ENCODE assay signal across 1 cellular context in the genomic region with DNA sequence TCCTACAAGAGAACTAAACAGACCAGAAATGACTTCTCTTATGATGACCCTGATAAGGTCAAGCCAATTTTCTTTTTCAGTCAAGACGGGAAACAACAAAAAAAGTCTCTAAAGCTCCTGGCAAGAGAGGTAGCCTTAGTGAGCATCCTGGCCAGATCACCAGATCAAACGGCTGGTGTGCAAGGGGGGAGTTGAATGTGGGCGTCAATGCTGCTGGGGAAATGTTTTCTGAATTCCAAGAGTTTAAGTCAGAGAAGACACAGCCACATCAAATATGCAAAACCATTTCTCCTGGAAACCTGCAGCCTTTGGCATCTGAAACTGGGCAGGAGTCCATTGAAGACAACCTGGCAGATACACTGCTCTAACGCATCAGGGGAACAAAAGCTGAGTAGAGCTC.
A peak's percentile ranks its signal among the peaks of the same experiment; 100 is the strongest.
TF ChIP-seq lines count a peak whose summit lies in the region.

No MANE protein-coding gene starts in this region.

TF ChIP-seq in SK-N-SH, 30 proteins besides CTCF, POLR2A, EP300 and RAD21 (continued from another document):
- TF ChIP-seq, protein P1, sequence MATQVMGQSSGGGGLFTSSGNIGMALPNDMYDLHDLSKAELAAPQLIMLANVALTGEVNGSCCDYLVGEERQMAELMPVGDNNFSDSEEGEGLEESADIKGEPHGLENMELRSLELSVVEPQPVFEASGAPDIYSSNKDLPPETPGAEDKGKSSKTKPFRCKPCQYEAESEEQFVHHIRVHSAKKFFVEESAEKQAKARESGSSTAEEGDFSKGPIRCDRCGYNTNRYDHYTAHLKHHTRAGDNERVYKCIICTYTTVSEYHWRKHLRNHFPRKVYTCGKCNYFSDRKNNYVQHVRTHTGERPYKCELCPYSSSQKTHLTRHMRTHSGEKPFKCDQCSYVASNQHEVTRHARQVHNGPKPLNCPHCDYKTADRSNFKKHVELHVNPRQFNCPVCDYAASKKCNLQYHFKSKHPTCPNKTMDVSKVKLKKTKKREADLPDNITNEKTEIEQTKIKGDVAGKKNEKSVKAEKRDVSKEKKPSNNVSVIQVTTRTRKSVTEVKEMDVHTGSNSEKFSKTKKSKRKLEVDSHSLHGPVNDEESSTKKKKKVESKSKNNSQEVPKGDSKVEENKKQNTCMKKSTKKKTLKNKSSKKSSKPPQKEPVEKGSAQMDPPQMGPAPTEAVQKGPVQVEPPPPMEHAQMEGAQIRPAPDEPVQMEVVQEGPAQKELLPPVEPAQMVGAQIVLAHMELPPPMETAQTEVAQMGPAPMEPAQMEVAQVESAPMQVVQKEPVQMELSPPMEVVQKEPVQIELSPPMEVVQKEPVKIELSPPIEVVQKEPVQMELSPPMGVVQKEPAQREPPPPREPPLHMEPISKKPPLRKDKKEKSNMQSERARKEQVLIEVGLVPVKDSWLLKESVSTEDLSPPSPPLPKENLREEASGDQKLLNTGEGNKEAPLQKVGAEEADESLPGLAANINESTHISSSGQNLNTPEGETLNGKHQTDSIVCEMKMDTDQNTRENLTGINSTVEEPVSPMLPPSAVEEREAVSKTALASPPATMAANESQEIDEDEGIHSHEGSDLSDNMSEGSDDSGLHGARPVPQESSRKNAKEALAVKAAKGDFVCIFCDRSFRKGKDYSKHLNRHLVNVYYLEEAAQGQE (IDR thresholded peaks at IDR 0.05; ENCODE audit: low read depth, low read length) = no peak; the same call in 1 of the 2 replicates
- TF ChIP-seq, protein P2, sequence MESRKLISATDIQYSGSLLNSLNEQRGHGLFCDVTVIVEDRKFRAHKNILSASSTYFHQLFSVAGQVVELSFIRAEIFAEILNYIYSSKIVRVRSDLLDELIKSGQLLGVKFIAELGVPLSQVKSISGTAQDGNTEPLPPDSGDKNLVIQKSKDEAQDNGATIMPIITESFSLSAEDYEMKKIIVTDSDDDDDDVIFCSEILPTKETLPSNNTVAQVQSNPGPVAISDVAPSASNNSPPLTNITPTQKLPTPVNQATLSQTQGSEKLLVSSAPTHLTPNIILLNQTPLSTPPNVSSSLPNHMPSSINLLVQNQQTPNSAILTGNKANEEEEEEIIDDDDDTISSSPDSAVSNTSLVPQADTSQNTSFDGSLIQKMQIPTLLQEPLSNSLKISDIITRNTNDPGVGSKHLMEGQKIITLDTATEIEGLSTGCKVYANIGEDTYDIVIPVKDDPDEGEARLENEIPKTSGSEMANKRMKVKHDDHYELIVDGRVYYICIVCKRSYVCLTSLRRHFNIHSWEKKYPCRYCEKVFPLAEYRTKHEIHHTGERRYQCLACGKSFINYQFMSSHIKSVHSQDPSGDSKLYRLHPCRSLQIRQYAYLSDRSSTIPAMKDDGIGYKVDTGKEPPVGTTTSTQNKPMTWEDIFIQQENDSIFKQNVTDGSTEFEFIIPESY (IDR thresholded peaks at IDR 0.05; ENCODE audit: borderline replicate concordance, low read depth) = peak; percentile 64; the same call in 1 of the 2 replicates
- TF ChIP-seq GABPA (IDR thresholded peaks at IDR 0.05; ENCODE audit: low read depth) = no peak
- peak; percentile 81; the same call in 1 of the 2 replicates for TF ChIP-seq FOXM1 (IDR thresholded peaks at IDR 0.05; ENCODE audit: low read depth)
- TF ChIP-seq SIN3A (IDR thresholded peaks at IDR 0.05; ENCODE audit: borderline replicate concordance, low read depth, low read length) = 0 out of 2 replicates have a peak, but pooled peaks have one; percentile 33
- TF ChIP-seq, protein P3, sequence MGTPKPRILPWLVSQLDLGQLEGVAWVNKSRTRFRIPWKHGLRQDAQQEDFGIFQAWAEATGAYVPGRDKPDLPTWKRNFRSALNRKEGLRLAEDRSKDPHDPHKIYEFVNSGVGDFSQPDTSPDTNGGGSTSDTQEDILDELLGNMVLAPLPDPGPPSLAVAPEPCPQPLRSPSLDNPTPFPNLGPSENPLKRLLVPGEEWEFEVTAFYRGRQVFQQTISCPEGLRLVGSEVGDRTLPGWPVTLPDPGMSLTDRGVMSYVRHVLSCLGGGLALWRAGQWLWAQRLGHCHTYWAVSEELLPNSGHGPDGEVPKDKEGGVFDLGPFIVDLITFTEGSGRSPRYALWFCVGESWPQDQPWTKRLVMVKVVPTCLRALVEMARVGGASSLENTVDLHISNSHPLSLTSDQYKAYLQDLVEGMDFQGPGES (IDR thresholded peaks at IDR 0.05; ENCODE audit: low read depth, low read length) = no peak
- peak; percentile 88 for TF ChIP-seq RXRA (IDR thresholded peaks at IDR 0.05; ENCODE audit: borderline replicate concordance, low read depth)
- TF ChIP-seq GATA2 (CRISPR knock-in tag; IDR thresholded peaks at IDR 0.05) = no peak
- no peak for TF ChIP-seq SMC3 (IDR thresholded peaks at IDR 0.05; ENCODE audit: low read depth, low read length)
- TF ChIP-seq YY1 (IDR thresholded peaks at IDR 0.05; ENCODE audit: low read depth) = no peak
